In genomic region chr17:31417051-31417792, GRCh38 we compare ENCODE assay signal across 22 cellular contexts.
"Had no signal": no experiment of that assay in that cellular context is flagged by ENCODE, and none has a peak within 500 bp of the region (broad histone marks: within the 10 kb centered on the region; RNA-seq: fewer than 3 reads in every experiment).

No MANE protein-coding gene starts in this region.

- H3K9me3 Mint-ChIP-seq: activated CD4-positive, alpha-beta T cell treated with anti-CD3 and anti-CD28 coated beads, Interleukin-2, amount 10 ng/mL, durations not matched to agents 24 days and 14 days; activated CD8-positive, alpha-beta T cell treated with anti-CD3 and anti-CD28 coated beads for 36 hours; activated naive CD8-positive, alpha-beta T cell treated with anti-CD3 and anti-CD28 coated beads, Interleukin-2, amount 50 U/mL, for 24 hours; activated T-helper 17 cell treated with anti-CD3 and anti-CD28 coated beads, Interleukin-2, amount 50 U/mL, for 72 hours; central memory CD8-positive, alpha-beta T cell; stimulated activated effector memory CD8-positive, alpha-beta T cell treated with anti-CD3 and anti-CD28 coated beads, Interleukin-12 subunit alpha, Interleukin-12 subunit beta, amount 100 ng/mL, for 72 hours had no signal

- H3K27me3 Mint-ChIP-seq: activated CD8-positive, alpha-beta T cell treated with anti-CD3 and anti-CD28 coated beads for 36 hours; activated naive CD8-positive, alpha-beta T cell treated with anti-CD3 and anti-CD28 coated beads, Interleukin-2, amount 50 U/mL, for 24 hours had no signal

- H3K27ac Mint-ChIP-seq: activated CD4-positive, alpha-beta T cell treated with anti-CD3 and anti-CD28 coated beads, Interleukin-2, amount 10 ng/mL, durations not matched to agents 24 days and 14 days; activated CD8-positive, alpha-beta T cell treated with anti-CD3 and anti-CD28 coated beads for 36 hours; activated naive CD4-positive, alpha-beta T cell treated with anti-CD3 and anti-CD28 coated beads for 36 hours; activated naive CD8-positive, alpha-beta T cell treated with anti-CD3 and anti-CD28 coated beads, Interleukin-2, amount 50 U/mL, for 24 hours; activated T-helper 17 cell treated with anti-CD3 and anti-CD28 coated beads, Interleukin-2, amount 50 U/mL, for 72 hours; memory B cell; naive thymus-derived CD4-positive, alpha-beta T cell; T-cell had no signal

- H3K27me3 ChIP-seq: brain microvascular endothelial cell, gastrocnemius medialis, heart left ventricle, ovary had no signal

- DNase-seq: activated CD4-positive, alpha-beta T cell treated with anti-CD3 and anti-CD28 coated beads, Interleukin-2, amount 10 ng/mL, durations not matched to agents 24 days and 14 days; activated CD4-positive, CD25-positive, alpha-beta regulatory T cell; activated CD8-positive, alpha-beta T cell treated with anti-CD3 and anti-CD28 coated beads for 36 hours; activated naive CD4-positive, alpha-beta T cell treated with anti-CD3 and anti-CD28 coated beads for 36 hours; activated naive CD8-positive, alpha-beta T cell treated with anti-CD3 and anti-CD28 coated beads, Interleukin-2, amount 50 U/mL, for 24 hours; activated T-cell treated with anti-CD3 and anti-CD28 coated beads, Interleukin-2, amount 50 U/mL, for 1 hour; brain microvascular endothelial cell; effector CD8-positive, alpha-beta T cell; gastrocnemius medialis; naive thymus-derived CD4-positive, alpha-beta T cell; ovary; stimulated activated CD4-positive, alpha-beta T cell treated with anti-CD3 and anti-CD28 coated beads, Interleukin-4, amount 100 ng/mL, for 24 hours; stomach; T-cell; T-helper 9 cell had no signal

- H3K27ac ChIP-seq: brain microvascular endothelial cell, gastrocnemius medialis, ovary, stomach had no signal

- H3K4me1 Mint-ChIP-seq: activated CD4-positive, alpha-beta T cell treated with anti-CD3 and anti-CD28 coated beads, Interleukin-2, amount 10 ng/mL, durations not matched to agents 24 days and 14 days; activated naive CD8-positive, alpha-beta T cell treated with anti-CD3 and anti-CD28 coated beads, Interleukin-2, amount 50 U/mL, for 24 hours; activated T-helper 17 cell treated with anti-CD3 and anti-CD28 coated beads, Interleukin-2, amount 50 U/mL, for 72 hours; central memory CD8-positive, alpha-beta T cell; naive thymus-derived CD4-positive, alpha-beta T cell; stimulated activated effector memory CD8-positive, alpha-beta T cell treated with anti-CD3 and anti-CD28 coated beads, Interleukin-12 subunit alpha, Interleukin-12 subunit beta, amount 100 ng/mL, for 72 hours; T-cell had no signal

- H3K4me3 Mint-ChIP-seq: activated CD4-positive, alpha-beta T cell treated with anti-CD3 and anti-CD28 coated beads, Interleukin-2, amount 10 ng/mL, durations not matched to agents 24 days and 14 days; activated CD8-positive, alpha-beta T cell treated with anti-CD3 and anti-CD28 coated beads for 36 hours; activated naive CD4-positive, alpha-beta T cell treated with anti-CD3 and anti-CD28 coated beads for 36 hours; activated naive CD8-positive, alpha-beta T cell treated with anti-CD3 and anti-CD28 coated beads, Interleukin-2, amount 50 U/mL, for 24 hours; activated T-helper 17 cell treated with anti-CD3 and anti-CD28 coated beads, Interleukin-2, amount 50 U/mL, for 72 hours; central memory CD8-positive, alpha-beta T cell; memory B cell; naive thymus-derived CD4-positive, alpha-beta T cell; stimulated activated effector memory CD8-positive, alpha-beta T cell treated with anti-CD3 and anti-CD28 coated beads, Interleukin-12 subunit alpha, Interleukin-12 subunit beta, amount 100 ng/mL, for 72 hours; T-cell had no signal

- ATAC-seq: activated CD8-positive, alpha-beta T cell treated with anti-CD3 and anti-CD28 coated beads for 36 hours; activated naive CD8-positive, alpha-beta T cell treated with anti-CD3 and anti-CD28 coated beads, Interleukin-2, amount 50 U/mL, for 24 hours; activated T-helper 17 cell treated with anti-CD3 and anti-CD28 coated beads, Interleukin-2, amount 50 U/mL, for 72 hours; esophagus mucosa; gastrocnemius medialis; naive thymus-derived CD4-positive, alpha-beta T cell; stimulated activated effector memory CD8-positive, alpha-beta T cell treated with anti-CD3 and anti-CD28 coated beads, Interleukin-12 subunit alpha, Interleukin-12 subunit beta, amount 100 ng/mL, for 72 hours; T-cell had no signal

- H3K4me3 ChIP-seq: gastrocnemius medialis, heart left ventricle, ovary, smooth muscle cell, stomach had no signal

- H3K36me3 Mint-ChIP-seq: memory B cell; stimulated activated effector memory CD8-positive, alpha-beta T cell treated with anti-CD3 and anti-CD28 coated beads, Interleukin-12 subunit alpha, Interleukin-12 subunit beta, amount 100 ng/mL, for 72 hours; T-cell had no signal

- H3K9me3 ChIP-seq: gastrocnemius medialis, stomach had no signal

- H3K36me3 ChIP-seq: brain microvascular endothelial cell, gastrocnemius medialis, heart left ventricle, ovary, stomach had no signal

- H3K4me2 ChIP-seq: smooth muscle cell had no signal
